Comparison of ENCODE assay signal across 1 cellular context in the genomic region with DNA sequence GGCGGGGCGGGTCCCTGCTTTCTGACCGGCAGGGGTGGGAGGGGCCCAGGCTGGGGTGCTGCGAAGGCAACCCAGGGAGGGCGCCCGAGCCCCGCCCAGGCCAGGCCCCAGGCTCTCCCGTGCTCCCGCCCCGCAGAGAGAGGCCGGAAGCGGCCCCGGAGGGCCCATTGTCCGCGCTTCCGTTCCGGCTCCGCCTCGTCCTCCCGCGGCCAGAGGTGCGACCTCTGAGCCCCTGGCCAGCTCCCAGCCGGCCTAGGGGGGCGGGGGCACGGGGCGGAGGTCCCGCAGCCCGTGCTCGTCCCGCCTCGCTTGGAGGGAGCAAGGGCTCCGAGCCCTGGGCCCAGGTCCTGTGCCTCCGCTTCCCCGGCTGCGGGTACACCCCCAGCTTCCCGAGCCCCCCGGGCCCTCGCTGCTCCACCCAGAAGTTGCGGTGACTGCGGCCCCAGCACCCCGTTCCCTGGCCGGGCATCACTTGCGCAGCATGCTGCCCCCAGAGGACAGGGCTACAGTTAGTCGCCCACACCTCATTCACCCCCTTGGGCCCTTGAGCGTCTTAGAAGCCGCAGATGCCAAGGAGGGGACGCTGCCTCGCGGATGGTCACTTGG.
TF ChIP-seq lines count a peak whose summit lies in the region.

No MANE protein-coding gene starts in this region.

TF ChIP-seq in HepG2, 621 proteins besides CTCF, POLR2A, EP300 and RAD21 (continued from another document and continues in another):
- TF ChIP-seq MTA1 (CRISPR knock-in tag; IDR thresholded peaks at IDR 0.05; ENCODE audit: borderline replicate concordance) (no peak), ZC3H4 (CRISPR knock-in tag; IDR thresholded peaks at IDR 0.05; ENCODE audit: borderline replicate concordance) (no peak; the same call in none of the 2 replicates), NFKBIZ (CRISPR knock-in tag; IDR thresholded peaks at IDR 0.05) (peak; percentile 63; the same call in 1 of the 2 replicates), ZNF18 (CRISPR knock-in tag; IDR thresholded peaks at IDR 0.05; ENCODE audit: insufficient replicate concordance) (peak; percentile 31), MED13 (CRISPR knock-in tag; IDR thresholded peaks at IDR 0.05) (peak; percentile 77; the same call in 1 of the 2 replicates), ATAD3A (CRISPR knock-in tag; IDR thresholded peaks at IDR 0.05) (no peak), ZNF644 (CRISPR knock-in tag; IDR thresholded peaks at IDR 0.05; ENCODE audit: low read depth) (no peak), ZNF24 (IDR thresholded peaks at IDR 0.05) (no peak), ZNF333 (CRISPR knock-in tag; IDR thresholded peaks at IDR 0.05; ENCODE audit: borderline replicate concordance) (no peak), FOXO1 (CRISPR knock-in tag; IDR thresholded peaks at IDR 0.05) (0 out of 2 replicates have a peak, but pooled peaks have one; percentile 34), ZNF230 (CRISPR knock-in tag; IDR thresholded peaks at IDR 0.05) (no peak; the same call in 1 of the 2 replicates), RNF2 (conservative IDR thresholded peaks at IDR 0.05; ENCODE audit: low read depth) (0 out of 2 replicates have a peak, but pooled peaks have one; percentile 49), ZNF451 (CRISPR knock-in tag; IDR thresholded peaks at IDR 0.05) (no peak), CREM (IDR thresholded peaks at IDR 0.05) (no peak), CREM (CRISPR knock-in tag; IDR thresholded peaks at IDR 0.05) (no peak), TAF15 (IDR thresholded peaks at IDR 0.05; ENCODE audit: low read depth, low read length, poor library complexity, severe bottlenecking) (peak; percentile 32), ZNF354B (CRISPR knock-in tag; IDR thresholded peaks at IDR 0.05) (no peak), ZNF576 (CRISPR knock-in tag; IDR thresholded peaks at IDR 0.05) (no peak), NPAS2 (CRISPR knock-in tag; IDR thresholded peaks at IDR 0.05; ENCODE audit: borderline replicate concordance) (no peak), HMG20B (CRISPR knock-in tag; conservative IDR thresholded peaks at IDR 0.05) (no peak), RORA (CRISPR knock-in tag; IDR thresholded peaks at IDR 0.05) (no peak), ZBTB21 (CRISPR knock-in tag; IDR thresholded peaks at IDR 0.05) (no peak), ZBTB40 (IDR thresholded peaks at IDR 0.05) (peak; percentile 68), ZBTB40 (CRISPR knock-in tag; IDR thresholded peaks at IDR 0.05) (peak; percentile 79), ZNF350 (CRISPR knock-in tag; IDR thresholded peaks at IDR 0.05; ENCODE audit: borderline replicate concordance, low read depth) (peak; percentile 53; the same call in 1 of the 2 replicates), ZNF550 (CRISPR knock-in tag; IDR thresholded peaks at IDR 0.05; ENCODE audit: borderline replicate concordance) (no peak), ZNF264 (CRISPR knock-in tag; IDR thresholded peaks at IDR 0.05) (no peak; the same call in 1 of the 2 replicates), TBL1XR1 (IDR thresholded peaks at IDR 0.05; ENCODE audit: borderline replicate concordance, low read length, partially characterized antibody) (no peak), ZKSCAN8 (CRISPR knock-in tag; IDR thresholded peaks at IDR 0.05; ENCODE audit: borderline replicate concordance) (peak; percentile 77)
- TF ChIP-seq, protein P1, sequence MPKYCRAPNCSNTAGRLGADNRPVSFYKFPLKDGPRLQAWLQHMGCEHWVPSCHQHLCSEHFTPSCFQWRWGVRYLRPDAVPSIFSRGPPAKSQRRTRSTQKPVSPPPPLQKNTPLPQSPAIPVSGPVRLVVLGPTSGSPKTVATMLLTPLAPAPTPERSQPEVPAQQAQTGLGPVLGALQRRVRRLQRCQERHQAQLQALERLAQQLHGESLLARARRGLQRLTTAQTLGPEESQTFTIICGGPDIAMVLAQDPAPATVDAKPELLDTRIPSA (CRISPR knock-in tag; IDR thresholded peaks at IDR 0.05; ENCODE audit: borderline replicate concordance), result peak; percentile 86; the same call in 1 of the 2 replicates
- TF ChIP-seq, protein P2, sequence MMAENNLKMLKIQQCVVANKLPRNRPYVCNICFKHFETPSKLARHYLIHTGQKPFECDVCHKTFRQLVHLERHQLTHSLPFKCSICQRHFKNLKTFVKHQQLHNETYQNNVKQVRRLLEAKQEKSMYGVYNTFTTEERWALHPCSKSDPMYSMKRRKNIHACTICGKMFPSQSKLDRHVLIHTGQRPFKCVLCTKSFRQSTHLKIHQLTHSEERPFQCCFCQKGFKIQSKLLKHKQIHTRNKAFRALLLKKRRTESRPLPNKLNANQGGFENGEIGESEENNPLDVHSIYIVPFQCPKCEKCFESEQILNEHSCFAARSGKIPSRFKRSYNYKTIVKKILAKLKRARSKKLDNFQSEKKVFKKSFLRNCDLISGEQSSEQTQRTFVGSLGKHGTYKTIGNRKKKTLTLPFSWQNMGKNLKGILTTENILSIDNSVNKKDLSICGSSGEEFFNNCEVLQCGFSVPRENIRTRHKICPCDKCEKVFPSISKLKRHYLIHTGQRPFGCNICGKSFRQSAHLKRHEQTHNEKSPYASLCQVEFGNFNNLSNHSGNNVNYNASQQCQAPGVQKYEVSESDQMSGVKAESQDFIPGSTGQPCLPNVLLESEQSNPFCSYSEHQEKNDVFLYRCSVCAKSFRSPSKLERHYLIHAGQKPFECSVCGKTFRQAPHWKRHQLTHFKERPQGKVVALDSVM (CRISPR knock-in tag; IDR thresholded peaks at IDR 0.05), result peak; percentile 35; the same call in 1 of the 2 replicates
- TF ChIP-seq, protein P3, sequence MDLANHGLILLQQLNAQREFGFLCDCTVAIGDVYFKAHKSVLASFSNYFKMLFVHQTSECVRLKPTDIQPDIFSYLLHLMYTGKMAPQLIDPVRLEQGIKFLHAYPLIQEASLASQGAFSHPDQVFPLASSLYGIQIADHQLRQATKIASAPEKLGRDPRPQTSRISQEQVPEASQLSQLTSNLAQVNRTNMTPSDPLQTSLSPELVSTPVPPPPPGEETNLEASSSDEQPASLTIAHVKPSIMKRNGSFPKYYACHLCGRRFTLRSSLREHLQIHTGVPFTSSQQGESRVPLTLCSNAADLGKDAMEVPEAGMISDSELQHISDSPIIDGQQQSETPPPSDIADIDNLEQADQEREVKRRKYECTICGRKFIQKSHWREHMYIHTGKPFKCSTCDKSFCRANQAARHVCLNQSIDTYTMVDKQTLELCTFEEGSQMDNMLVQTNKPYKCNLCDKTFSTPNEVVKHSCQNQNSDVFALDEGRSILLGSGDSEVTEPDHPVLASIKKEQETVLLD (CRISPR knock-in tag; IDR thresholded peaks at IDR 0.05; ENCODE audit: low read depth), result peak; percentile 93
- TF ChIP-seq, protein P4, sequence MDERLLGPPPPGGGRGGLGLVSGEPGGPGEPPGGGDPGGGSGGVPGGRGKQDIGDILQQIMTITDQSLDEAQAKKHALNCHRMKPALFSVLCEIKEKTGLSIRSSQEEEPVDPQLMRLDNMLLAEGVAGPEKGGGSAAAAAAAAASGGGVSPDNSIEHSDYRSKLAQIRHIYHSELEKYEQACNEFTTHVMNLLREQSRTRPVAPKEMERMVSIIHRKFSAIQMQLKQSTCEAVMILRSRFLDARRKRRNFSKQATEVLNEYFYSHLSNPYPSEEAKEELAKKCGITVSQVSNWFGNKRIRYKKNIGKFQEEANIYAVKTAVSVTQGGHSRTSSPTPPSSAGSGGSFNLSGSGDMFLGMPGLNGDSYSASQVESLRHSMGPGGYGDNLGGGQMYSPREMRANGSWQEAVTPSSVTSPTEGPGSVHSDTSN (CRISPR knock-in tag; IDR thresholded peaks at IDR 0.05), result no peak
- TF ChIP-seq, protein P5, sequence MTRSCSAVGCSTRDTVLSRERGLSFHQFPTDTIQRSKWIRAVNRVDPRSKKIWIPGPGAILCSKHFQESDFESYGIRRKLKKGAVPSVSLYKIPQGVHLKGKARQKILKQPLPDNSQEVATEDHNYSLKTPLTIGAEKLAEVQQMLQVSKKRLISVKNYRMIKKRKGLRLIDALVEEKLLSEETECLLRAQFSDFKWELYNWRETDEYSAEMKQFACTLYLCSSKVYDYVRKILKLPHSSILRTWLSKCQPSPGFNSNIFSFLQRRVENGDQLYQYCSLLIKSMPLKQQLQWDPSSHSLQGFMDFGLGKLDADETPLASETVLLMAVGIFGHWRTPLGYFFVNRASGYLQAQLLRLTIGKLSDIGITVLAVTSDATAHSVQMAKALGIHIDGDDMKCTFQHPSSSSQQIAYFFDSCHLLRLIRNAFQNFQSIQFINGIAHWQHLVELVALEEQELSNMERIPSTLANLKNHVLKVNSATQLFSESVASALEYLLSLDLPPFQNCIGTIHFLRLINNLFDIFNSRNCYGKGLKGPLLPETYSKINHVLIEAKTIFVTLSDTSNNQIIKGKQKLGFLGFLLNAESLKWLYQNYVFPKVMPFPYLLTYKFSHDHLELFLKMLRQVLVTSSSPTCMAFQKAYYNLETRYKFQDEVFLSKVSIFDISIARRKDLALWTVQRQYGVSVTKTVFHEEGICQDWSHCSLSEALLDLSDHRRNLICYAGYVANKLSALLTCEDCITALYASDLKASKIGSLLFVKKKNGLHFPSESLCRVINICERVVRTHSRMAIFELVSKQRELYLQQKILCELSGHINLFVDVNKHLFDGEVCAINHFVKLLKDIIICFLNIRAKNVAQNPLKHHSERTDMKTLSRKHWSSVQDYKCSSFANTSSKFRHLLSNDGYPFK (CRISPR knock-in tag; IDR thresholded peaks at IDR 0.05; ENCODE audit: borderline replicate concordance), result no peak; the same call in 1 of the 2 replicates
